In the genomic region with DNA sequence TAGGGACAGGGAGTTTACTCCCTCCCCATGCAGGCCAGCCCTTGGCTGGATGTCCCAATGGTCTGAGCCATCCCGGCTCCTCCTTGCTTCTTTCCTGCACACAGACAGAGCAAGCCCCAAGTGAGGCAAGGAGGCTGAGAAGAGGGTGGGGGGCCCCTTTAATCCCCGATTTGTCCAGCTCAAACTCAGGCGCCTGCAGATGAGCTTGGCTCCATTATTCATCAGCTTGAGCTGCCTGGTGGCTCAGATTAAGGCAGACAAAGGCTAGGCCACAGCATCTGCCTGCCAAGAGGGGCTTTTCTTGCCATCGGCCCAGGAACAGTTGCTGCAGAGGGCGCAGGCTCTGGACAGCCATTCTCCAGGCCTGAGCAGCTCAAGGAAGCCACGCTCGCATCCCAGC, we compare ENCODE assay signal across 25 cellular contexts. TPM values are rescaled to one million over a fixed set of nuclear protein-coding genes. Genes with fewer than 3 reads are reported as not detected.
DNase-seq lines count a peak whose midpoint lies in the region; ATAC-seq and TF ChIP-seq lines count a peak whose summit lies in the region.
"Had no signal": no experiment of that assay in that cellular context is flagged by ENCODE, and none has a peak within 500 bp of the region (broad histone marks: within the 10 kb centered on the region; RNA-seq: fewer than 3 reads in every experiment).

No MANE protein-coding gene starts in this region.

- intact Hi-C loops in activated CD4-positive, alpha-beta memory T cell treated with anti-CD3 and anti-CD28 coated beads for 36 hours (cut with micrococcal nuclease) = loop anchor here (10.0 kb wide), 1 partner anchor 87 kb away; no protein-coding TSS in a partner anchor

- H3K27ac ChIP-seq in RWPE1 = peak overlapping the region; percentile 98
- H3K27ac ChIP-seq: SJCRH30 had no signal

- H3K36me3 Mint-ChIP-seq in glutamatergic neuron (ENCODE audit: unreplicated experiment) = no peaks in the 10 kb centered on the region
- H3K36me3 Mint-ChIP-seq in activated CD4-positive, alpha-beta memory T cell treated with anti-CD3 and anti-CD28 coated beads for 36 hours = no peaks in the 10 kb centered on the region
- no peaks in the 10 kb centered on the region for H3K36me3 Mint-ChIP-seq in activated T-cell treated with anti-CD3 and anti-CD28 coated beads, Interleukin-2, amount 50 U/mL, for 72 hours (ENCODE audit: insufficient read depth in 2 of 2)
- H3K36me3 Mint-ChIP-seq: CD4-positive, CD25-positive, alpha-beta regulatory T cell had no signal

- no peak for ATAC-seq in activated T-cell treated with anti-CD3 and anti-CD28 coated beads, Interleukin-2, amount 50 U/mL, for 72 hours (replicated peaks in 1 of 2)
- ATAC-seq: GM12878, GM23338 had no signal

- peaks cover 2% of the 10 kb centered on the region for H3K27me3 Mint-ChIP-seq in glutamatergic neuron (ENCODE audit: unreplicated experiment)
- H3K27me3 Mint-ChIP-seq in activated CD4-positive, alpha-beta memory T cell treated with anti-CD3 and anti-CD28 coated beads for 36 hours = no peaks in the 10 kb centered on the region
- peaks cover 4% of the 10 kb centered on the region for H3K27me3 Mint-ChIP-seq in activated T-cell treated with anti-CD3 and anti-CD28 coated beads, Interleukin-2, amount 50 U/mL, for 72 hours (ENCODE audit: low read depth)
- H3K27me3 Mint-ChIP-seq: CD4-positive, CD25-positive, alpha-beta regulatory T cell had no signal

- H3K4me1 Mint-ChIP-seq in glutamatergic neuron (ENCODE audit: low read depth, unreplicated experiment) = peaks cover 24% of the 10 kb centered on the region
- no peaks in the 10 kb centered on the region for H3K4me1 Mint-ChIP-seq in activated CD4-positive, alpha-beta memory T cell treated with anti-CD3 and anti-CD28 coated beads for 36 hours (ENCODE audit: low read depth)
- H3K4me1 Mint-ChIP-seq in activated T-cell treated with anti-CD3 and anti-CD28 coated beads, Interleukin-2, amount 50 U/mL, for 72 hours (ENCODE audit: low read depth) = peaks cover 6% of the 10 kb centered on the region

- H3K4me3 Mint-ChIP-seq in glutamatergic neuron (ENCODE audit: unreplicated experiment) = no peak overlapping the region
- no peak overlapping the region for H3K4me3 Mint-ChIP-seq in activated CD4-positive, alpha-beta memory T cell treated with anti-CD3 and anti-CD28 coated beads for 36 hours
- no peak overlapping the region for H3K4me3 Mint-ChIP-seq in activated T-cell treated with anti-CD3 and anti-CD28 coated beads, Interleukin-2, amount 50 U/mL, for 72 hours
- H3K4me3 Mint-ChIP-seq: CD4-positive, CD25-positive, alpha-beta regulatory T cell; GM23338 had no signal

- H3K27ac Mint-ChIP-seq in glutamatergic neuron (ENCODE audit: unreplicated experiment) = no peak overlapping the region
- H3K27ac Mint-ChIP-seq in activated CD4-positive, alpha-beta memory T cell treated with anti-CD3 and anti-CD28 coated beads for 36 hours = no peak overlapping the region
- no peak overlapping the region for H3K27ac Mint-ChIP-seq in activated T-cell treated with anti-CD3 and anti-CD28 coated beads, Interleukin-2, amount 50 U/mL, for 72 hours
- H3K27ac Mint-ChIP-seq: CD4-positive, CD25-positive, alpha-beta regulatory T cell; GM23338 had no signal

- H3K4me3 ChIP-seq in retinal pigment epithelial cell (ENCODE audit: low read length) = no peak overlapping the region
- H3K4me3 ChIP-seq: GM12878, GM23338, HAP-1, PC-9, SJCRH30 had no signal

- in situ Hi-C loops in ACHN (cut with HindIII; ENCODE audit: low pct_ligation_motif_present, low pct_unique_long_range_greater_than_20kb, low sequenced_read_pairs) = no loop called here

- TF ChIP-seq CTCF in RWPE1 (conservative IDR thresholded peaks at IDR 0.05; ENCODE audit: low read depth) (no peak), glutamatergic neuron (IDR thresholded peaks at IDR 0.05; ENCODE audit: partially characterized antibody, unreplicated experiment) (no peak), retinal pigment epithelial cell (conservative IDR thresholded peaks at IDR 0.05; ENCODE audit: low read depth, low read length) (no peak)

- DNase-seq in NCI-H82 (lab: John Stamatoyannopoulos, UW) = peak; percentile 94
- DNase-seq in RWPE1 (ENCODE audit: low spot score) = no peak
- DNase-seq in glutamatergic neuron = peak; percentile 11
- peak; percentile 37 for DNase-seq in retinal pigment epithelial cell (ENCODE audit: low read depth)
- no peak for DNase-seq in activated CD4-positive, alpha-beta memory T cell treated with anti-CD3 and anti-CD28 coated beads for 36 hours
- no peak for DNase-seq in activated T-cell treated with anti-CD3 and anti-CD28 coated beads, Interleukin-2, amount 50 U/mL, for 72 hours
- no peak for DNase-seq in NCI-H2171 (lab: John Stamatoyannopoulos, UW)
- no peak for DNase-seq in ACHN
- DNase-seq: CD4-positive, CD25-positive, alpha-beta regulatory T cell; COR-L47; DND-41; KBM-7; NCI-H1092; NCI-H1436; NCI-H187 treated with DMSO at 0.1 percent for 48 hours; NCI-H2227 treated with DMSO at 0.1 percent for 48 hours; NCI-H510A; NCI-H774; PC-9 had no signal

- POLR2A ChIA-PET in RWPE1 (lab: Yijun Ruan, JAX; ENCODE audit: low non-redundant PET) = no interaction called here
- POLR2A ChIA-PET in activated CD4-positive, alpha-beta memory T cell treated with anti-CD3 and anti-CD28 coated beads for 36 hours (lab: Charles Lee) = no interaction called here

- H3K9me3 Mint-ChIP-seq in glutamatergic neuron (ENCODE audit: unreplicated experiment) = peaks cover 3% of the 10 kb centered on the region
- H3K9me3 Mint-ChIP-seq in activated CD4-positive, alpha-beta memory T cell treated with anti-CD3 and anti-CD28 coated beads for 36 hours = no peaks in the 10 kb centered on the region
- no peaks in the 10 kb centered on the region for H3K9me3 Mint-ChIP-seq in activated T-cell treated with anti-CD3 and anti-CD28 coated beads, Interleukin-2, amount 50 U/mL, for 72 hours
- H3K9me3 Mint-ChIP-seq: CD4-positive, CD25-positive, alpha-beta regulatory T cell; GM23338 had no signal

- CTCF ChIA-PET in RWPE1 (lab: Yijun Ruan, JAX) = interaction anchor here (0.7 to 2.4 kb wide), 3 partner anchors 9 to 36 kb away, joined by 4 to 13 read pairs (median 5); a partner anchor contains a TSS
- CTCF ChIA-PET in activated CD4-positive, alpha-beta memory T cell treated with anti-CD3 and anti-CD28 coated beads for 36 hours (lab: Charles Lee) = interaction anchor here (0.6 to 2.6 kb wide), 4 partner anchors 8 to 339 kb away, joined by 4 to 10 read pairs (median 4); a partner anchor contains a TSS

RNA-seq across cellular contexts. Expression of a gene that starts 35.5 kb away (rescaled TPM):
- total RNA-seq in glutamatergic neuron (ENCODE audit: unreplicated experiment) = 5.7 TPM
- not detected for total RNA-seq in activated CD4-positive, alpha-beta memory T cell treated with anti-CD3 and anti-CD28 coated beads for 36 hours
- total RNA-seq in activated T-cell treated with anti-CD3 and anti-CD28 coated beads, Interleukin-2, amount 50 U/mL, for 72 hours = under 1 TPM in 1 of 2 donors, not detected in 1; 0.32 TPM
- total RNA-seq: A673; CD4-positive, CD25-positive, alpha-beta regulatory T cell; GM12878; GM23338; PC-9 had no signal

RNA-seq across cellular contexts. Expression of a gene that starts 59.4 kb away (rescaled TPM):
- total RNA-seq in glutamatergic neuron (ENCODE audit: unreplicated experiment) = 34.4 TPM
- 1 to 10 TPM; 5.0 to 5.6 TPM for total RNA-seq in activated CD4-positive, alpha-beta memory T cell treated with anti-CD3 and anti-CD28 coated beads for 36 hours
- 10 to 100 TPM; 17.2 to 17.8 TPM for total RNA-seq in activated T-cell treated with anti-CD3 and anti-CD28 coated beads, Interleukin-2, amount 50 U/mL, for 72 hours
- total RNA-seq: A673, HT1080, PC-9, SJCRH30 had no signal

Comparison
In these comparisons a context has a peak if more than half of its experiments do, and no peak if none do; other contexts are left out.
1. DNase-seq: peak in NCI-H82 (single experiment), glutamatergic neuron (single experiment) and retinal pigment epithelial cell (single experiment); none in RWPE1 (single experiment), activated CD4-positive, alpha-beta memory T cell treated with anti-CD3 and anti-CD28 coated beads for 36 hours (single experiment), activated T-cell treated with anti-CD3 and anti-CD28 coated beads, Interleukin-2, amount 50 U/mL, for 72 hours (0 of 2), NCI-H2171 (single experiment) and ACHN (single experiment).